ENCODE assay signal across 1 cellular context in genomic region chr17:41930009-41930832, GRCh38.
A peak's percentile ranks its signal among the peaks of the same experiment; 100 is the strongest.
TF ChIP-seq lines count a peak whose summit lies in the region.

ODAD4 (plus strand) TSS chr17:41930617; CDS start chr17:41930724, 107 bp downstream.

TF ChIP-seq in HEK293, 187 proteins besides CTCF, POLR2A, EP300 and RAD21 (continued from another document and continues in another):
- TF ChIP-seq ZNF692 (tag by site-specific recombination; IDR thresholded peaks at IDR 0.05): peak; percentile 70; the same call in 1 of the 2 replicates
- peak; percentile 43; the same call in 1 of the 2 replicates for TF ChIP-seq KLF9 (tag by site-specific recombination; IDR thresholded peaks at IDR 0.05; ENCODE audit: low read depth)
- TF ChIP-seq ZNF530 (tag by site-specific recombination; IDR thresholded peaks at IDR 0.05; ENCODE audit: low read depth): no peak
- peak; percentile 16; the same call in 1 of the 2 replicates for TF ChIP-seq ZNF121 (tag by site-specific recombination; IDR thresholded peaks at IDR 0.05)
- TF ChIP-seq ZNF701 (tag by site-specific recombination; IDR thresholded peaks at IDR 0.05): 0 out of 2 replicates have a peak, but pooled peaks have one; percentile 8
- peak; percentile 31 for TF ChIP-seq ZNF518A (tag by site-specific recombination; conservative IDR thresholded peaks at IDR 0.05; ENCODE audit: low read depth)
- TF ChIP-seq ZNF16 (tag by site-specific recombination; IDR thresholded peaks at IDR 0.05; ENCODE audit: low read depth): peak; percentile 46
- TF ChIP-seq ZNF391 (tag by site-specific recombination; IDR thresholded peaks at IDR 0.05; ENCODE audit: borderline replicate concordance, low read depth): peak; percentile 60; the same call in 1 of the 2 replicates
- no peak for TF ChIP-seq ZNF585B (tag by site-specific recombination; IDR thresholded peaks at IDR 0.05)
- no peak for TF ChIP-seq ZFP41 (tag by site-specific recombination; IDR thresholded peaks at IDR 0.05; ENCODE audit: borderline replicate concordance)
- TF ChIP-seq ZNF555 (tag by site-specific recombination; conservative IDR thresholded peaks at IDR 0.05): no peak
- no peak for TF ChIP-seq ZNF791 (tag by site-specific recombination; IDR thresholded peaks at IDR 0.05)
- TF ChIP-seq ZNF138 (tag by site-specific recombination; IDR thresholded peaks at IDR 0.05; ENCODE audit: borderline replicate concordance): no peak
- TF ChIP-seq ZNF792 (tag by site-specific recombination; IDR thresholded peaks at IDR 0.05): peak; percentile 80; the same call in 1 of the 2 replicates
- peak; percentile 63; the same call in 1 of the 2 replicates for TF ChIP-seq SP3 (tag by site-specific recombination; IDR thresholded peaks at IDR 0.05)
- no peak for TF ChIP-seq GLIS2 (tag by site-specific recombination; IDR thresholded peaks at IDR 0.05)
- TF ChIP-seq ZNF146 (tag by site-specific recombination; IDR thresholded peaks at IDR 0.05): 0 out of 2 replicates have a peak, but pooled peaks have one; percentile 23
- TF ChIP-seq ZSCAN5A (tag by site-specific recombination; IDR thresholded peaks at IDR 0.05): peak; percentile 27; the same call in 1 of the 2 replicates
- TF ChIP-seq ZXDB (tag by site-specific recombination; IDR thresholded peaks at IDR 0.05): no peak
- TF ChIP-seq ZBTB17 (tag by site-specific recombination; IDR thresholded peaks at IDR 0.05): peak; percentile 98
- peak; percentile 53; the same call in 1 of the 2 replicates for TF ChIP-seq ZBTB8A (tag by site-specific recombination; IDR thresholded peaks at IDR 0.05)
- no peak for TF ChIP-seq KLF7 (tag by site-specific recombination; IDR thresholded peaks at IDR 0.05; ENCODE audit: borderline replicate concordance)
- no peak for TF ChIP-seq ZNF610 (tag by site-specific recombination; IDR thresholded peaks at IDR 0.05; ENCODE audit: borderline replicate concordance)
- no peak for TF ChIP-seq ZNF623 (tag by site-specific recombination; IDR thresholded peaks at IDR 0.05)
- TF ChIP-seq ZSCAN16 (tag by site-specific recombination; IDR thresholded peaks at IDR 0.05): peak; percentile 34; the same call in 1 of the 2 replicates
- TF ChIP-seq ZNF266 (tag by site-specific recombination; IDR thresholded peaks at IDR 0.05; ENCODE audit: low read depth): no peak
- peak; percentile 40 for TF ChIP-seq IKZF3 (tag by site-specific recombination; IDR thresholded peaks at IDR 0.05)
- TF ChIP-seq ZIC2 (tag by site-specific recombination; IDR thresholded peaks at IDR 0.05): no peak
- TF ChIP-seq YY1 (tag by site-specific recombination; IDR thresholded peaks at IDR 0.05): peak; percentile 74; the same call in 1 of the 2 replicates
- no peak for TF ChIP-seq FEZF1 (tag by site-specific recombination; IDR thresholded peaks at IDR 0.05)
- no peak for TF ChIP-seq HOXD13 (CRISPR knock-in tag; IDR thresholded peaks at IDR 0.05; ENCODE audit: borderline replicate concordance)
- TF ChIP-seq SETDB1 (IDR thresholded peaks at IDR 0.05; ENCODE audit: insufficient read length, low read length): no peak
- no peak for TF ChIP-seq TCF7L2 (IDR thresholded peaks at IDR 0.05; ENCODE audit: borderline replicate concordance, low read depth, low read length)
- peak; percentile 75 for TF ChIP-seq ZNF449 (tag by site-specific recombination; IDR thresholded peaks at IDR 0.05)
- peak; percentile 11; the same call in 1 of the 2 replicates for TF ChIP-seq GLIS1 (tag by site-specific recombination; IDR thresholded peaks at IDR 0.05)
- no peak for TF ChIP-seq ZNF398 (tag by site-specific recombination; IDR thresholded peaks at IDR 0.05)
- no peak for TF ChIP-seq HOXA7 (CRISPR knock-in tag; IDR thresholded peaks at IDR 0.05; ENCODE audit: borderline replicate concordance)
- peak; percentile 29; the same call in 1 of the 2 replicates for TF ChIP-seq ZNF280D (tag by site-specific recombination; IDR thresholded peaks at IDR 0.05)
- TF ChIP-seq ZNF354C (tag by site-specific recombination; IDR thresholded peaks at IDR 0.05; ENCODE audit: borderline replicate concordance, low read depth): no peak
- peak; percentile 99 for TF ChIP-seq ZNF600 (tag by site-specific recombination; IDR thresholded peaks at IDR 0.05)
- no peak for TF ChIP-seq ZNF704 (tag by site-specific recombination; IDR thresholded peaks at IDR 0.05)
- TF ChIP-seq TSHZ1 (tag by site-specific recombination; IDR thresholded peaks at IDR 0.05; ENCODE audit: borderline replicate concordance): no peak
- TF ChIP-seq WT1 (tag by site-specific recombination; IDR thresholded peaks at IDR 0.05): peak; percentile 60; the same call in 1 of the 2 replicates
- TF ChIP-seq ZNF423 (tag by site-specific recombination; IDR thresholded peaks at IDR 0.05): no peak; the same call in 1 of the 2 replicates
